1 cellular context compared by ENCODE assay signal in genomic region chr3:50256978-50257890, GRCh38.
TF ChIP-seq lines count a peak whose summit lies in the region.

No MANE protein-coding gene starts in this region.

TF ChIP-seq in GM12878, 131 proteins besides CTCF, POLR2A, EP300 and RAD21:
- TF ChIP-seq SPI1 (IDR thresholded peaks at IDR 0.05; ENCODE audit: borderline replicate concordance, insufficient read depth, low read depth, low read length): no peak
- no peak for TF ChIP-seq ETV6 (conservative IDR thresholded peaks at IDR 0.05 in 1 of 2, IDR thresholded peaks at IDR 0.05 in 1 of 2; ENCODE audit: borderline replicate concordance in 1 of 2, low read depth in 1 of 2)
- TF ChIP-seq FOS (IDR thresholded peaks at IDR 0.05; ENCODE audit: borderline replicate concordance, extremely low read depth, insufficient read length): no peak
- TF ChIP-seq MEF2B (IDR thresholded peaks at IDR 0.05; ENCODE audit: partially characterized antibody, poor library complexity, severe bottlenecking): no peak
- no peak for TF ChIP-seq MYB (IDR thresholded peaks at IDR 0.05; ENCODE audit: borderline replicate concordance, low read depth, low read length)
- peak; percentile 33; the same call in 1 of the 2 replicates for TF ChIP-seq POLR2AphosphoS5 (IDR thresholded peaks at IDR 0.05; ENCODE audit: low read length)
- no peak for TF ChIP-seq ZBTB4 (CRISPR knock-in tag; IDR thresholded peaks at IDR 0.05)
- no peak for TF ChIP-seq HDAC6 (IDR thresholded peaks at IDR 0.05; ENCODE audit: unreplicated experiment)
